In genomic region chr17:28085766-28086165, GRCh38 we compare ENCODE assay signal across 20 cellular contexts. TPM values are rescaled to one million over a fixed set of nuclear protein-coding genes. Genes with fewer than 3 reads are reported as not detected.
DNase-seq lines count a peak whose midpoint lies in the region; ATAC-seq, FAIRE-seq and TF ChIP-seq lines count a peak whose summit lies in the region.
"Had no signal": no experiment of that assay in that cellular context is flagged by ENCODE, and none has a peak within 500 bp of the region (broad histone marks: within the 10 kb centered on the region; RNA-seq: fewer than 3 reads in every experiment).

No MANE protein-coding gene starts in this region.

- H3K9me3 Mint-ChIP-seq in activated T-cell treated with anti-CD3 and anti-CD28 coated beads, Interleukin-2, amount 50 U/mL, for 72 hours: peaks cover 3 to 4% of the 10 kb centered on the region in 2 donors
- no peaks in the 10 kb centered on the region for H3K9me3 Mint-ChIP-seq in HFFc6
- no peaks in the 10 kb centered on the region for H3K9me3 Mint-ChIP-seq in activated T-helper 1 cell treated with anti-CD3 and anti-CD28 coated beads, Interleukin-12 subunit alpha, Interleukin-12 subunit beta, Interleukin-2, Interleukin-4 antibody, amounts not matched to agents 30 ng/mL and 10 ng/mL and 1 ng/mL, durations not matched to agents 14 hours and 24 hours and 36 hours
- H3K9me3 Mint-ChIP-seq: IgD-negative memory B cell had no signal

- H3K36me3 ChIP-seq in K562 (ENCODE audit: control insufficient read depth, insufficient read depth, low read length): no peaks in the 10 kb centered on the region
- H3K36me3 ChIP-seq: HAP-1 had no signal

- H3K27me3 Mint-ChIP-seq in activated T-cell treated with anti-CD3 and anti-CD28 coated beads, Interleukin-2, amount 50 U/mL, for 72 hours (ENCODE audit: low read depth): no peaks in the 10 kb centered on the region
- no peaks in the 10 kb centered on the region for H3K27me3 Mint-ChIP-seq in HFFc6 (ENCODE audit: insufficient read depth)
- no peaks in the 10 kb centered on the region for H3K27me3 Mint-ChIP-seq in activated T-helper 1 cell treated with anti-CD3 and anti-CD28 coated beads, Interleukin-12 subunit alpha, Interleukin-12 subunit beta, Interleukin-2, Interleukin-4 antibody, amounts not matched to agents 30 ng/mL and 10 ng/mL and 1 ng/mL, durations not matched to agents 14 hours and 24 hours and 36 hours (ENCODE audit: insufficient read depth)
- H3K27me3 Mint-ChIP-seq: B cell; CD4-positive, alpha-beta T cell; IgD-negative memory B cell had no signal

- TF ChIP-seq CTCF in HFFc6 (IDR thresholded peaks at IDR 0.05) (no peak), K562 (IDR thresholded peaks at IDR 0.05 in 2 of 3, conservative IDR thresholded peaks at IDR 0.05 in 1 of 3; ENCODE audit: insufficient read depth in 2 of 3, low read depth in 1 of 3, low read length in 3 of 3) (no peak), coronary artery (IDR thresholded peaks at IDR 0.05) (no peak)

- no peak for TF ChIP-seq RAD21 in K562 (CRISPR knock-in tag; conservative IDR thresholded peaks at IDR 0.05 in 1 of 2, IDR thresholded peaks at IDR 0.05 in 1 of 2)

- H3K4me3 Mint-ChIP-seq in activated T-cell treated with anti-CD3 and anti-CD28 coated beads, Interleukin-2, amount 50 U/mL, for 72 hours: no peak overlapping the region
- H3K4me3 Mint-ChIP-seq in HFFc6: no peak overlapping the region
- H3K4me3 Mint-ChIP-seq in activated T-helper 1 cell treated with anti-CD3 and anti-CD28 coated beads, Interleukin-12 subunit alpha, Interleukin-12 subunit beta, Interleukin-2, Interleukin-4 antibody, amounts not matched to agents 30 ng/mL and 10 ng/mL and 1 ng/mL, durations not matched to agents 14 hours and 24 hours and 36 hours: no peak overlapping the region
- H3K4me3 Mint-ChIP-seq: B cell; CD4-positive, alpha-beta T cell had no signal

- no peaks in the 10 kb centered on the region for H3K9me3 ChIP-seq in K562 (replicated peaks; ENCODE audit: control insufficient read depth, insufficient read depth, low read depth, low read length)
- H3K9me3 ChIP-seq: HAP-1 had no signal

- no peak overlapping the region for H3K27ac Mint-ChIP-seq in activated T-cell treated with anti-CD3 and anti-CD28 coated beads, Interleukin-2, amount 50 U/mL, for 72 hours
- peak overlapping the region; percentile 56; the same call in 1 of the 2 replicates for H3K27ac Mint-ChIP-seq in HFFc6
- H3K27ac Mint-ChIP-seq in activated T-helper 1 cell treated with anti-CD3 and anti-CD28 coated beads, Interleukin-12 subunit alpha, Interleukin-12 subunit beta, Interleukin-2, Interleukin-4 antibody, amounts not matched to agents 30 ng/mL and 10 ng/mL and 1 ng/mL, durations not matched to agents 14 hours and 24 hours and 36 hours: no peak overlapping the region
- H3K27ac Mint-ChIP-seq: B cell; CD4-positive, alpha-beta T cell; IgD-negative memory B cell had no signal

- H3K9me1 ChIP-seq in K562 (ENCODE audit: control insufficient read depth, insufficient read depth, low read length): no peaks in the 10 kb centered on the region

- BruUV-seq in K562 (replicated peaks; lab: Mats Ljungman, UMichigan): no TSS peak

- no peak overlapping the region for H3K4me2 ChIP-seq in K562 (ENCODE audit: insufficient read depth, low read length)
- H3K4me2 ChIP-seq: KMS-11 had no signal

- H3K27ac ChIP-seq in K562 (ENCODE audit: extremely low read depth, low read depth, low read length) (no peak overlapping the region), coronary artery (no peak overlapping the region)
- H3K27ac ChIP-seq: KMS-11 had no signal

- no peak for TF ChIP-seq EP300 in K562 (IDR thresholded peaks at IDR 0.05; ENCODE audit: low read length)

- POLR2A ChIA-PET in K562 (lab: Yijun Ruan, JAX): interaction anchor here (0.8 kb wide), 1 partner anchor 38 kb away, joined by 3 read pairs; no protein-coding TSS in a partner anchor

- peaks cover 12% of the 10 kb centered on the region for H3K4me1 Mint-ChIP-seq in activated T-cell treated with anti-CD3 and anti-CD28 coated beads, Interleukin-2, amount 50 U/mL, for 72 hours (ENCODE audit: low read depth)
- peaks cover 83% of the 10 kb centered on the region for H3K4me1 Mint-ChIP-seq in HFFc6 (ENCODE audit: low read depth)
- peaks cover 10% of the 10 kb centered on the region for H3K4me1 Mint-ChIP-seq in activated T-helper 1 cell treated with anti-CD3 and anti-CD28 coated beads, Interleukin-12 subunit alpha, Interleukin-12 subunit beta, Interleukin-2, Interleukin-4 antibody, amounts not matched to agents 30 ng/mL and 10 ng/mL and 1 ng/mL, durations not matched to agents 14 hours and 24 hours and 36 hours (ENCODE audit: low read depth)

- no peak for DNase-seq in activated T-cell treated with anti-CD3 and anti-CD28 coated beads, Interleukin-2, amount 50 U/mL, for 72 hours
- no peak for DNase-seq in activated T-cell treated with anti-CD3 and anti-CD28 coated beads, Interleukin-2, amount 50 U/mL, for 48 hours
- DNase-seq in HFFc6: no peak
- DNase-seq in K562 (ENCODE audit: extremely low read depth in 1 of 4, low spot score in 3 of 4): no peak
- no peak for DNase-seq in coronary artery (ENCODE audit: low spot score)
- no peak for DNase-seq in activated T-helper 1 cell treated with anti-CD3 and anti-CD28 coated beads, Interleukin-12 subunit alpha, Interleukin-12 subunit beta, Interleukin-2, Interleukin-4 antibody, amounts not matched to agents 30 ng/mL and 10 ng/mL and 1 ng/mL, durations not matched to agents 14 hours and 24 hours and 36 hours (ENCODE audit: low spot score)
- DNase-seq: 8988T; C1 segment of cervical spinal cord; Calu3; CD4-positive, alpha-beta T cell; DMS79 had no signal

- peak; percentile 46 to 57 for ATAC-seq in activated T-cell treated with anti-CD3 and anti-CD28 coated beads, Interleukin-2, amount 50 U/mL, for 72 hours (replicated peaks in 1 of 2)
- ATAC-seq in K562: no peak
- ATAC-seq in GM19023 (IDR thresholded peaks at IDR 0.05; ENCODE audit: unreplicated experiment): no peak

- H3K79me2 ChIP-seq in K562 (ENCODE audit: control insufficient read depth, insufficient read depth, low read length): peaks cover 85% of the 10 kb centered on the region

- H3K4me1 ChIP-seq in K562 (replicated peaks in 1 of 2; ENCODE audit: control insufficient read depth in 2 of 2, insufficient read depth in 2 of 2, low read length in 2 of 2): peaks cover 0 to 7% of the 10 kb centered on the region in 2 experiments; a peak in 2 of 5 replicates

- H3K9ac ChIP-seq in K562 (ENCODE audit: insufficient read depth in 1 of 2, low read depth in 2 of 2, low read length in 2 of 2): no peak overlapping the region
- H3K9ac ChIP-seq: KMS-11 had no signal

- in situ Hi-C loops in K562 (cut with MboI): no loop called here

- no peaks in the 10 kb centered on the region for H4K20me1 ChIP-seq in K562 (replicated peaks; ENCODE audit: control insufficient read depth, insufficient read depth, low read length)

- TF ChIP-seq POLR2A in K562 (conservative IDR thresholded peaks at IDR 0.05): no peak

- CTCF ChIA-PET in K562 (lab: Yijun Ruan, JAX; ENCODE audit: low intra/inter-chr PET ratio): no interaction called here

- no peak overlapping the region for H2AFZ ChIP-seq in K562 (ENCODE audit: low read depth, low read length)

- WGBS in K562 (ENCODE audit: insufficient coverage, low coverage, missing lambda C conversion rate): 68% methylated on average over 2 of the region's 2 CpGs

- H3K27me3 ChIP-seq in K562 (ENCODE audit: control insufficient read depth in 2 of 2, insufficient read depth in 2 of 2, low read length in 2 of 2): no peaks in the 10 kb centered on the region

- intact Hi-C loops in K562 (cut with micrococcal nuclease): no loop called here
- intact Hi-C loops in activated T-helper 1 cell treated with anti-CD3 and anti-CD28 coated beads, Interleukin-12 subunit alpha, Interleukin-12 subunit beta, Interleukin-2, Interleukin-4 antibody, amounts not matched to agents 30 ng/mL and 10 ng/mL and 1 ng/mL, durations not matched to agents 14 hours and 24 hours and 36 hours (cut with micrococcal nuclease): no loop called here

- H3K36me3 Mint-ChIP-seq in activated T-cell treated with anti-CD3 and anti-CD28 coated beads, Interleukin-2, amount 50 U/mL, for 72 hours (ENCODE audit: insufficient read depth in 2 of 2): peaks cover 0 to 7% of the 10 kb centered on the region in 2 donors
- H3K36me3 Mint-ChIP-seq in HFFc6 (ENCODE audit: low read depth): peaks cover 28% of the 10 kb centered on the region
- peaks cover 5% of the 10 kb centered on the region for H3K36me3 Mint-ChIP-seq in activated T-helper 1 cell treated with anti-CD3 and anti-CD28 coated beads, Interleukin-12 subunit alpha, Interleukin-12 subunit beta, Interleukin-2, Interleukin-4 antibody, amounts not matched to agents 30 ng/mL and 10 ng/mL and 1 ng/mL, durations not matched to agents 14 hours and 24 hours and 36 hours (ENCODE audit: low read depth)

- no peak overlapping the region for H3K4me3 ChIP-seq in K562
- no peak overlapping the region for H3K4me3 ChIP-seq in coronary artery
- H3K4me3 ChIP-seq: HAP-1 had no signal

- no peak for FAIRE-seq in K562 (lab: Jason Lieb, UNC)
- FAIRE-seq: G401.6, GM12892, GM19239, H1 had no signal

RNA-seq across cellular contexts. Expression of gene NLK, which starts 43.3 kb away (rescaled TPM):
- 10 to 100 TPM in 1 of 2 donors, 1 to 10 TPM in 1; 10.0 to 11.7 TPM for total RNA-seq in activated T-cell treated with anti-CD3 and anti-CD28 coated beads, Interleukin-2, amount 50 U/mL, for 72 hours
- total RNA-seq in HFFc6 (2021; fragmentation: NEBNext Ultra II Directional; extraction: Animal tissue kit (Norgen Biotek cat#: 25700)): 10 to 100 TPM; 18.5 to 25.3 (median 22.1) TPM
- 88.0 and 129 TPM in 2 replicates for total RNA-seq in K562 (2011; cell fraction: chromatin; rRNA removed; ENCODE audit: low replicate concordance)
- total RNA-seq in K562 (2011; cell fraction: nucleolus; rRNA removed): 64.0 and 66.8 TPM in 2 replicates
- 80.4 and 113 TPM in 2 replicates for total RNA-seq in K562 (2011; cell fraction: nucleoplasm; rRNA removed)
- total RNA-seq in K562 (2014; rRNA removed): 25.7 and 25.8 TPM in 2 replicates
- 26.3 and 29.8 TPM in 2 replicates for total RNA-seq in K562 (2014; rRNA removed; fragmentation: Illumina TruSeq; extraction: Trizol)
- 33.2 and 33.7 TPM in 2 replicates for total RNA-seq in K562 (2015; rRNA removed; fragmentation: Illumina TruSeq; extraction: Trizol)
- total RNA-seq in K562 (2021): 29.1 and 29.2 TPM in 2 replicates
- polyA plus RNA-seq in K562 (2011; rRNA removed): 44.4 and 59.6 TPM in 2 replicates
- polyA plus RNA-seq in K562 (2011; cell fraction: cytosol; rRNA removed): 26.6 and 30.8 TPM in 2 replicates
- polyA plus RNA-seq in K562 (2011; cell fraction: nucleus; rRNA removed): 92.1 and 137 TPM in 2 replicates
- polyA plus RNA-seq in K562 (2012): 24.3 and 28.6 TPM in 2 replicates
- 30.5 and 33.7 TPM in 2 replicates for polyA plus RNA-seq in K562 (2014; fragmentation: Illumina TruSeq; extraction: Trizol)
- polyA plus RNA-seq in K562 (2014; fragmentation: Nextera tagmentation; extraction: Ambion mirVana): 10 to 100 TPM; 10.9 to 11.1 TPM
- 26.7 and 27.7 TPM in 2 replicates for polyA plus RNA-seq in K562 (2014; rRNA removed)
- 58.5 and 80.6 TPM in 2 replicates for polyA minus RNA-seq in K562 (2011; rRNA and poly(A)+ RNA removed)
- polyA minus RNA-seq in K562 (2011; cell fraction: cytosol; rRNA and poly(A)+ RNA removed): 21.7 and 34.5 TPM in 2 replicates
- polyA minus RNA-seq in K562 (2011; cell fraction: nucleus; rRNA and poly(A)+ RNA removed): 64.1 and 102 TPM in 2 replicates
- 13.6 and 15.5 TPM in 2 replicates for total RNA-seq in activated T-helper 1 cell treated with anti-CD3 and anti-CD28 coated beads, Interleukin-12 subunit alpha, Interleukin-12 subunit beta, Interleukin-2, Interleukin-4 antibody, amounts not matched to agents 30 ng/mL and 10 ng/mL and 1 ng/mL, durations not matched to agents 14 hours and 24 hours and 36 hours

Comparison
In these comparisons a context has a peak if more than half of its experiments do, and no peak if none do; other contexts are left out.
1. ATAC-seq: peak in activated T-cell treated with anti-CD3 and anti-CD28 coated beads, Interleukin-2, amount 50 U/mL, for 72 hours (2 of 2); none in K562 (single experiment) and GM19023 (single experiment).